In the genomic region with DNA sequence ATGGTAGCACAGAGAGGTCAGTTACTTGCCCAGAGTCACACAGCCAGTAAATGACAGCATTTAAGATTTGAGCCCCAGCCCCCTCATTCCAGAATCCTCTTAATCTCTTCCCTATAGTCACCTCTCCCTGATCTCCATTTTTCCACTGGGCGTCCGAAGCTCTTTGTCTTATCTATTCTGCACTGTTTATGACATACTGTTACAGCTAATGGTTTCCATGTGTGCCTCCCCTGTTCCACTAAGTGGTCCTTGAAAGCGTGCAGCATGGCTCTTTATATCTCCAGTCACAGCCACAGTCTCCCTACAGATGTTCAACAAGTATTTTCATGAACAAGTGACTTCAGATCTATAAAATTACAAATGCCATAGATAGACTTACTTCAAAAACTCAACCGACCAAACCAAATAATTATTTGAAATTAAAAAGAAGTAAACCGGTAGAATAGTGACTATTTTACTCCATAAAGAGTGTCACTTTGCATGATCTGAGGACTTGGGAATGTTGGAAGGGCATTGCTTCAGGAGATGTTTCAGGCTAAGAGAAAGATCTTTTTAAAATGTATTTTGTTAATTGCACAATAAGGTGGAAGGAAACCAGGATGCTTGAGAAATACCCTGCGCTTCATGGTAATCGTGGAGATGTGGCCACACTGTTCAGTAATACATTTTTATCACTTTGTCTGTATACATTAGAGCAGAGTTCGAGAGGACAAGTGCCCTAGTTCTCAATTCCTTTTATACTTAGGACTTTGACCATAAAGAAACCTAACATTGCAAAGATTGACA, we compare ENCODE assay signal across 30 cellular contexts.
DNase-seq lines count a peak whose midpoint lies in the region; ATAC-seq, FAIRE-seq and TF ChIP-seq lines count a peak whose summit lies in the region.
"Had no signal": no experiment of that assay in that cellular context is flagged by ENCODE, and none has a peak within 500 bp of the region (broad histone marks: within the 10 kb centered on the region; RNA-seq: fewer than 3 reads in every experiment).

No MANE protein-coding gene starts in this region.

- no peak for FAIRE-seq in frontal cortex (lab: Jason Lieb, UNC)
- FAIRE-seq: K562, urothelium cell line had no signal

- H3K4me3 ChIP-seq in foreskin fibroblast (ENCODE audit: low read depth in 1 of 2, low read length in 2 of 2) = peak overlapping the region in 1 of 2 donors; percentile 21
- H3K4me3 ChIP-seq: ascending aorta, esophagus squamous epithelium, K562, prostate gland, SK-N-MC had no signal

- DNase-seq in DMS 273 (lab: John Stamatoyannopoulos, UW; ENCODE audit: unreplicated experiment) (peak; percentile 29), DMS 273 treated with DMSO at 0.1 percent for 48 hours (lab: John Stamatoyannopoulos, UW) (no peak), amniotic epithelial cell (ENCODE audit: low read depth) (peak; percentile 69), foreskin fibroblast (peak; percentile 30 to 72), sciatic nerve (ENCODE audit: low spot score) (no peak), COLO829 (ENCODE audit: low spot score) (no peak), frontal cortex (ENCODE audit: low spot score in 2 of 2) (no peak)
- DNase-seq in stimulated activated CD4-positive, alpha-beta T cell treated with anti-CD3 and anti-CD28 coated beads, Interleukin-4, amount 100 ng/mL, for 4 hours = no peak
- DNase-seq: activated CD4-positive, alpha-beta memory T cell treated with anti-CD3 and anti-CD28 coated beads for 36 hours; activated CD4-positive, CD25-positive, alpha-beta regulatory T cell treated with anti-CD3 and anti-CD28 coated beads, Interleukin-2, amount 50 U/mL, for 72 hours; activated CD8-positive, alpha-beta memory T cell treated with anti-CD3 and anti-CD28 coated beads, Interleukin-2, amount 50 U/mL, for 4 hours; activated naive CD4-positive, alpha-beta T cell treated with anti-CD3 and anti-CD28 coated beads, Interleukin-2, amount 10 ng/mL, durations not matched to agents 7 days and 5 days; AML-193; CD8-positive, alpha-beta memory T cell; dermis blood vessel endothelial cell; esophagus squamous epithelium; H9; naive B cell; NCI-H1105; NCI-H1930; NCI-H226; nucleus accumbens; stimulated activated CD4-positive, alpha-beta T cell treated with anti-CD3 and anti-CD28 coated beads, Interleukin-15, amount 100 ng/mL, for 24 hours; stimulated activated naive CD4-positive, alpha-beta T cell treated with Interleukin-2 at 50 U/mL for 16 hours; T-helper 17 cell had no signal

- ATAC-seq in sciatic nerve = peak; percentile 20
- ATAC-seq: K562, T-helper 17 cell had no signal

- intact Hi-C loops in sciatic nerve (cut with DNase I) = no loop called here

- TF ChIP-seq CTCF in foreskin fibroblast (IDR thresholded peaks at IDR 0.05; ENCODE audit: low read depth, low read length) = no peak

Comparison
In these comparisons a context has a peak if more than half of its experiments do, and no peak if none do; other contexts are left out.
1. DNase-seq: peak in DMS 273 (single experiment), amniotic epithelial cell (single experiment) and foreskin fibroblast (2 of 2); none in DMS 273 treated with DMSO at 0.1 percent for 48 hours (single experiment), sciatic nerve (single experiment), stimulated activated CD4-positive, alpha-beta T cell treated with anti-CD3 and anti-CD28 coated beads, Interleukin-4, amount 100 ng/mL, for 4 hours (0 of 2), COLO829 (single experiment) and frontal cortex (0 of 2).